Comparison of ENCODE assay signal across 19 cellular contexts in genomic region chr17:6428207-6428965, GRCh38. TPM values are rescaled to one million over a fixed set of nuclear protein-coding genes. Genes with fewer than 3 reads are reported as not detected.
DNase-seq lines count a peak whose midpoint lies in the region; ATAC-seq, FAIRE-seq and TF ChIP-seq lines count a peak whose summit lies in the region.
"Had no signal": no experiment of that assay in that cellular context is flagged by ENCODE, and none has a peak within 500 bp of the region (broad histone marks: within the 10 kb centered on the region; RNA-seq: fewer than 3 reads in every experiment).

No MANE protein-coding gene starts in this region.

- H3K4me3 ChIP-seq in HepG2 (replicated peaks in 1 of 3; ENCODE audit: insufficient read depth in 1 of 3, low read depth in 2 of 3, low read length in 3 of 3): no peak overlapping the region
- no peak overlapping the region for H3K4me3 ChIP-seq in right lobe of liver
- no peak overlapping the region for H3K4me3 ChIP-seq in HEK293 (ENCODE audit: low read depth, low read length)
- no peak overlapping the region for H3K4me3 ChIP-seq in WERI-Rb-1 (ENCODE audit: low read depth, low read length)
- no peak overlapping the region for H3K4me3 ChIP-seq in osteoblast (ENCODE audit: insufficient read depth, low read length)
- no peak overlapping the region for H3K4me3 ChIP-seq in tibial nerve
- H3K4me3 ChIP-seq: SK-N-MC had no signal

- no peak for TF ChIP-seq POLR2A in HepG2 (IDR thresholded peaks at IDR 0.05; ENCODE audit: insufficient read depth in 1 of 2, low read depth in 2 of 2, low read length in 2 of 2)
- TF ChIP-seq POLR2A in right lobe of liver (IDR thresholded peaks at IDR 0.05): no peak
- TF ChIP-seq POLR2A in tibial nerve (IDR thresholded peaks at IDR 0.05): no peak

- no TSS peak for BruUV-seq in HepG2 (replicated peaks; lab: Mats Ljungman, UMichigan)

- H2AFZ ChIP-seq in HepG2 (ENCODE audit: low read length) (no peak overlapping the region), osteoblast (ENCODE audit: low read length) (no peak overlapping the region)

- no peak overlapping the region for H3K9ac ChIP-seq in HepG2 (ENCODE audit: insufficient read depth, low read depth, low read length)

- peaks cover 0 to 8% of the 10 kb centered on the region in 2 experiments; a peak in 3 of 5 replicates for H3K27me3 ChIP-seq in HepG2 (ENCODE audit: control insufficient read depth in 1 of 2, insufficient read depth in 2 of 2, low read length in 2 of 2)
- no peaks in the 10 kb centered on the region for H3K27me3 ChIP-seq in right lobe of liver
- no peaks in the 10 kb centered on the region for H3K27me3 ChIP-seq in WERI-Rb-1 (ENCODE audit: insufficient read depth, low read depth, severe bottlenecking)
- peaks cover 3% of the 10 kb centered on the region for H3K27me3 ChIP-seq in osteoblast (ENCODE audit: insufficient read depth, low read length)
- H3K27me3 ChIP-seq in tibial nerve: no peaks in the 10 kb centered on the region

- H3K36me3 ChIP-seq in HepG2 (replicated peaks in 1 of 2; ENCODE audit: control insufficient read depth in 1 of 2, insufficient read depth in 2 of 2, low read length in 2 of 2) (no peaks in the 10 kb centered on the region), right lobe of liver (no peaks in the 10 kb centered on the region), HEK293 (ENCODE audit: control insufficient read depth in 2 of 2, insufficient read depth in 1 of 2, low read length in 2 of 2) (no peaks in the 10 kb centered on the region), WERI-Rb-1 (peaks cover 87% of the 10 kb centered on the region), osteoblast (ENCODE audit: insufficient read depth, low read length) (no peaks in the 10 kb centered on the region), tibial nerve (no peaks in the 10 kb centered on the region)

- H4K20me1 ChIP-seq in HepG2 (ENCODE audit: insufficient read depth, low read length) (no peaks in the 10 kb centered on the region), osteoblast (ENCODE audit: insufficient read depth, low read length) (no peaks in the 10 kb centered on the region)

- no peak for TF ChIP-seq RAD21 in HepG2 (CRISPR knock-in tag; IDR thresholded peaks at IDR 0.05)

- H3K4me2 ChIP-seq in HepG2 (ENCODE audit: low read depth, low read length): no peak overlapping the region
- H3K4me2 ChIP-seq in osteoblast (ENCODE audit: insufficient read depth, low read length): peak overlapping the region; percentile 87

- no peak for DNase-seq in HepG2 (ENCODE audit: low spot score)
- DNase-seq in right lobe of liver: no peak
- DNase-seq in WERI-Rb-1: no peak
- peak; percentile 37 for DNase-seq in osteoblast (ENCODE audit: insufficient read length, low spot score, missing footprints)
- DNase-seq in NCI-H2196 treated with DMSO at 0.1 percent for 48 hours (lab: John Stamatoyannopoulos, UW; ENCODE audit: unreplicated experiment): no peak
- DNase-seq in tibial nerve (ENCODE audit: low spot score in 2 of 2): no peak
- no peak for DNase-seq in NCI-H446 (lab: John Stamatoyannopoulos, UW)
- DNase-seq: C1 segment of cervical spinal cord, NCI-H1417 treated with DMSO at 0.1 percent for 48 hours, NCI-H1930, NCI-H2171 had no signal

- TF ChIP-seq CTCF in HepG2 (CRISPR knock-in tag; IDR thresholded peaks at IDR 0.05) (no peak), right lobe of liver (IDR thresholded peaks at IDR 0.05) (no peak), HEK293 (tag by site-specific recombination; IDR thresholded peaks at IDR 0.05) (no peak), WERI-Rb-1 (IDR thresholded peaks at IDR 0.05; ENCODE audit: low read depth, low read length) (no peak), osteoblast (IDR thresholded peaks at IDR 0.05; ENCODE audit: extremely low read depth, low read depth, low read length) (no peak), tibial nerve (IDR thresholded peaks at IDR 0.05) (no peak)

- no peak overlapping the region for H3K27ac ChIP-seq in HepG2 (ENCODE audit: extremely low read length, insufficient read depth, low read length)
- H3K27ac ChIP-seq in right lobe of liver: no peak overlapping the region
- H3K27ac ChIP-seq in HEK293 (ENCODE audit: extremely low read depth, low read depth, low read length): no peak overlapping the region
- H3K27ac ChIP-seq in WERI-Rb-1: peak overlapping the region; percentile 91
- H3K27ac ChIP-seq in osteoblast (ENCODE audit: low read depth, low read length): no peak overlapping the region
- H3K27ac ChIP-seq in tibial nerve: no peak overlapping the region
- H3K27ac ChIP-seq: SK-N-MC had no signal

- CTCF ChIA-PET in HepG2 (lab: Yijun Ruan, JAX; ENCODE audit: low intra/inter-chr PET ratio, low total read pairs): no interaction called here
- CTCF ChIA-PET in HEK293 (lab: Yijun Ruan, JAX): interaction anchor here (0.6 to 1.1 kb wide), 5 partner anchors 8 to 835 kb away, joined by 3 read pairs; no protein-coding TSS in a partner anchor

- TF ChIP-seq EP300 in HepG2 (IDR thresholded peaks at IDR 0.05; ENCODE audit: low read depth in 2 of 2, low read length in 2 of 2) (no peak), HepG2 (CRISPR knock-in tag; IDR thresholded peaks at IDR 0.05; ENCODE audit: borderline replicate concordance) (no peak), tibial nerve (IDR thresholded peaks at IDR 0.05) (no peak)

- WGBS in HepG2 (ENCODE audit: low lambda C conversion rate): 50% methylated on average over 6 of the region's 17 CpGs
- WGBS in right lobe of liver (ENCODE audit: insufficient coverage, low coverage, low lambda C conversion rate, missing lambda C conversion rate): 81% methylated on average over 7 of the region's 17 CpGs
- WGBS in tibial nerve, 2 donors: 87 to 88% methylated on average over 6 to 17 of the region's 17 CpGs

- intact Hi-C loops in HepG2 (cut with micrococcal nuclease; ENCODE audit: unreplicated experiment) (no loop called here), right lobe of liver (cut with DNase I) (loop anchor here in 1 of 2 donors (5.0 kb wide), 1 partner anchor 841 kb away; no protein-coding TSS in a partner anchor)

- ATAC-seq in HepG2 (no peak), right lobe of liver (no peak)

- H3K79me2 ChIP-seq in HepG2 (ENCODE audit: insufficient read depth, low read length) (no peaks in the 10 kb centered on the region), osteoblast (ENCODE audit: insufficient read depth, low read length) (no peaks in the 10 kb centered on the region)

- POLR2A ChIA-PET in HepG2 (lab: Yijun Ruan, JAX): no interaction called here
- POLR2A ChIA-PET in HEK293 (lab: Yijun Ruan, JAX): no interaction called here

- no peak for FAIRE-seq in HepG2 (lab: Jason Lieb, UNC)
- FAIRE-seq: GM12892 had no signal

- in situ Hi-C loops in HepG2 (cut with HindIII; ENCODE audit: extremely low pct_ligation_motif_present, low pct_unique_long_range_greater_than_20kb): no loop called here

- no peaks in the 10 kb centered on the region for H3K4me1 ChIP-seq in HepG2 (ENCODE audit: insufficient read depth, low read length)
- no peaks in the 10 kb centered on the region for H3K4me1 ChIP-seq in right lobe of liver
- no peaks in the 10 kb centered on the region for H3K4me1 ChIP-seq in HEK293 (ENCODE audit: control insufficient read depth, insufficient read depth, low read length)
- H3K4me1 ChIP-seq in osteoblast (ENCODE audit: insufficient read depth, low read length): peaks cover 5% of the 10 kb centered on the region
- H3K4me1 ChIP-seq in tibial nerve: peaks cover 0 to 10% (median 0%) of the 10 kb centered on the region in 4 donors

- H3K9me3 ChIP-seq in HepG2 (ENCODE audit: low read length) (peaks cover 13% of the 10 kb centered on the region), right lobe of liver (no peaks in the 10 kb centered on the region), HEK293 (ENCODE audit: control insufficient read depth, insufficient read depth, low read depth, low read length) (no peaks in the 10 kb centered on the region; the same call in 1 of the 2 replicates), WERI-Rb-1 (ENCODE audit: severe bottlenecking) (peaks cover 16% of the 10 kb centered on the region), osteoblast (ENCODE audit: low read depth, low read length) (no peaks in the 10 kb centered on the region), tibial nerve (peaks cover 0 to 12% (median 0%) of the 10 kb centered on the region in 4 donors)

RNA-seq across cellular contexts. Expression of gene AIPL1, which starts 6.5 kb away (rescaled TPM):
- total RNA-seq in HepG2 (2016; rRNA removed; fragmentation: Illumina TruSeq; extraction: Trizol) (not detected in 2 replicates), right lobe of liver (not detected), osteoblast (not detected in 2 replicates), tibial nerve (not detected)
- total RNA-seq in HepG2 (2016; cell fraction: cytosol; rRNA removed; fragmentation: Illumina TruSeq; extraction: Trizol; ENCODE audit: low read depth): not detected in 2 replicates
- total RNA-seq in HepG2 (2016; cell fraction: insoluble cytoplasmic fraction; rRNA removed; fragmentation: Illumina TruSeq; extraction: Trizol): not detected in 2 replicates
- total RNA-seq in HepG2 (2016; cell fraction: membrane; rRNA removed; fragmentation: Illumina TruSeq; extraction: Trizol): not detected in 2 replicates
- total RNA-seq in HepG2 (2016; cell fraction: nucleus; rRNA removed; fragmentation: Illumina TruSeq; extraction: Trizol): not detected in 2 replicates
- not detected in 2 replicates for polyA plus RNA-seq in HepG2 (2011; rRNA removed)
- polyA plus RNA-seq in HepG2 (2011; cell fraction: cytosol; rRNA removed): not detected in 2 replicates
- polyA plus RNA-seq in HepG2 (2011; cell fraction: nucleus; rRNA removed): not detected in 2 replicates
- not detected in 2 replicates for polyA plus RNA-seq in HepG2 (2012)
- not detected in 2 replicates for polyA plus RNA-seq in HepG2 (2016; cell fraction: cytosol; fragmentation: Illumina TruSeq; extraction: Trizol; ENCODE audit: low read depth)
- polyA plus RNA-seq in HepG2 (2016; cell fraction: insoluble cytoplasmic fraction; fragmentation: Illumina TruSeq; extraction: Trizol; ENCODE audit: low read depth): not detected in 2 replicates
- polyA plus RNA-seq in HepG2 (2016; cell fraction: membrane; fragmentation: Illumina TruSeq; extraction: Trizol; ENCODE audit: low read depth): not detected in 2 replicates
- not detected in 2 replicates for polyA plus RNA-seq in HepG2 (2016; cell fraction: nucleus; fragmentation: Illumina TruSeq; extraction: Trizol; ENCODE audit: insufficient read depth, low read depth)
- not detected in 2 replicates for polyA minus RNA-seq in HepG2 (2011; rRNA and poly(A)+ RNA removed; ENCODE audit: low replicate concordance)
- not detected in 2 replicates for polyA minus RNA-seq in HepG2 (2011; cell fraction: cytosol; rRNA and poly(A)+ RNA removed)
- not detected in 2 replicates for polyA minus RNA-seq in HepG2 (2011; cell fraction: nucleus; rRNA and poly(A)+ RNA removed)
- total RNA-seq: Daoy; H4; HFFc6; NCI-H460; T-helper 1 cell treated with Interleukin-12 subunit alpha and Interleukin-12 subunit beta and Interleukin-4 antibody, amounts not matched to agents 30 ng/mL and 1 ng/mL, for 36 hours had no signal

RNA-seq across cellular contexts. Expression of gene PIMREG, which starts 15.9 kb away (rescaled TPM):
- total RNA-seq in HepG2 (2016; rRNA removed; fragmentation: Illumina TruSeq; extraction: Trizol) (30.3 and 33.8 TPM in 2 replicates), right lobe of liver (under 1 TPM in 2 of 6 experiments, not detected in 4; 0.18 to 0.37 TPM), osteoblast (3.5 and 5.1 TPM in 2 replicates), tibial nerve (under 1 TPM in 2 of 4 donors, not detected in 2; 0.42 to 0.59 TPM)
- 7.8 and 9.5 TPM in 2 replicates for total RNA-seq in HepG2 (2016; cell fraction: cytosol; rRNA removed; fragmentation: Illumina TruSeq; extraction: Trizol; ENCODE audit: low read depth)
- 29.3 and 34.9 TPM in 2 replicates for total RNA-seq in HepG2 (2016; cell fraction: insoluble cytoplasmic fraction; rRNA removed; fragmentation: Illumina TruSeq; extraction: Trizol)
- total RNA-seq in HepG2 (2016; cell fraction: membrane; rRNA removed; fragmentation: Illumina TruSeq; extraction: Trizol): 14.8 and 15.2 TPM in 2 replicates
- 14.4 and 16.9 TPM in 2 replicates for total RNA-seq in HepG2 (2016; cell fraction: nucleus; rRNA removed; fragmentation: Illumina TruSeq; extraction: Trizol)
- 10.9 and 15.6 TPM in 2 replicates for polyA plus RNA-seq in HepG2 (2011; rRNA removed)
- polyA plus RNA-seq in HepG2 (2011; cell fraction: cytosol; rRNA removed): 7.9 and 16.3 TPM in 2 replicates
- 10.1 and 14.2 TPM in 2 replicates for polyA plus RNA-seq in HepG2 (2011; cell fraction: nucleus; rRNA removed)
- polyA plus RNA-seq in HepG2 (2012): 3.0 and 7.2 TPM in 2 replicates
- polyA plus RNA-seq in HepG2 (2016; cell fraction: cytosol; fragmentation: Illumina TruSeq; extraction: Trizol; ENCODE audit: low read depth): 8.3 and 8.8 TPM in 2 replicates
- 36.2 and 37.7 TPM in 2 replicates for polyA plus RNA-seq in HepG2 (2016; cell fraction: insoluble cytoplasmic fraction; fragmentation: Illumina TruSeq; extraction: Trizol; ENCODE audit: low read depth)
- 12.6 and 13.0 TPM in 2 replicates for polyA plus RNA-seq in HepG2 (2016; cell fraction: membrane; fragmentation: Illumina TruSeq; extraction: Trizol; ENCODE audit: low read depth)
- 23.4 and 26.5 TPM in 2 replicates for polyA plus RNA-seq in HepG2 (2016; cell fraction: nucleus; fragmentation: Illumina TruSeq; extraction: Trizol; ENCODE audit: insufficient read depth, low read depth)
- 10.1 and 24.0 TPM in 2 replicates for polyA minus RNA-seq in HepG2 (2011; rRNA and poly(A)+ RNA removed; ENCODE audit: low replicate concordance)
- polyA minus RNA-seq in HepG2 (2011; cell fraction: cytosol; rRNA and poly(A)+ RNA removed): 3.4 and 4.2 TPM in 2 replicates
- 2.9 and 4.1 TPM in 2 replicates for polyA minus RNA-seq in HepG2 (2011; cell fraction: nucleus; rRNA and poly(A)+ RNA removed)

Comparison
In these comparisons a context has a peak if more than half of its experiments do, and no peak if none do; other contexts are left out.
1. Of the 63 proteins assayed by ChIP-seq in both HepG2 and HEK293: peak only in HepG2: none; only in HEK293: none; in both: ZNF768; in neither: 62.